In genomic region chr2:75481041-75481836, GRCh38 we compare ENCODE assay signal across 10 cellular contexts.
DNase-seq lines count a peak whose midpoint lies in the region; ATAC-seq, FAIRE-seq and TF ChIP-seq lines count a peak whose summit lies in the region.
"Had no signal": no experiment of that assay in that cellular context is flagged by ENCODE, and none has a peak within 500 bp of the region (broad histone marks: within the 10 kb centered on the region; RNA-seq: fewer than 3 reads in every experiment).

No MANE protein-coding gene starts in this region.

- TF ChIP-seq CTCF in bronchial epithelial cell (IDR thresholded peaks at IDR 0.05; ENCODE audit: insufficient read depth, low read length, severe bottlenecking): peak; percentile 51
- TF ChIP-seq CTCF in pancreas (IDR thresholded peaks at IDR 0.05): peak in 1 of 4 donors; percentile 19

- H3K27me3 ChIP-seq in bronchial epithelial cell (ENCODE audit: control insufficient read depth, insufficient read depth, low read length) (no peaks in the 10 kb centered on the region), pancreas (no peaks in the 10 kb centered on the region)

- H3K9me3 ChIP-seq in pancreas: no peaks in the 10 kb centered on the region

- WGBS in pancreas, 2 donors: 22 to 29% methylated on average over 6 of the region's 6 CpGs

- no peak overlapping the region for H3K4me3 ChIP-seq in bronchial epithelial cell (ENCODE audit: low read depth, low read length)
- H3K4me3 ChIP-seq in pancreas: no peak overlapping the region

- DNase-seq in NCI-H1436 treated with DMSO at 0.1 percent for 48 hours (lab: John Stamatoyannopoulos, UW) (peak; percentile 71), NCI-H1436 (lab: John Stamatoyannopoulos, UW) (no peak), NCI-H2029 treated with DMSO at 0.1 percent for 48 hours (lab: John Stamatoyannopoulos, UW) (peak; percentile 78), bronchial epithelial cell (ENCODE audit: low read depth) (peak; percentile 27), pancreas (no peak), GM19238 (ENCODE audit: insufficient read length, low spot score) (no peak), cortex of kidney (lab: John Stamatoyannopoulos, UW) (no peak)
- DNase-seq: activated effector memory CD4-positive, alpha-beta T cell treated with anti-CD3 and anti-CD28 coated beads, Interleukin-2, amount 50 U/mL, for 16 hours; RPMI8226 had no signal

- no peak for FAIRE-seq in bronchial epithelial cell (lab: Jason Lieb, UNC)
- no peak for FAIRE-seq in pancreas (lab: Jason Lieb, UNC)

- peaks cover 6 to 14% (median 8%) of the 10 kb centered on the region in 3 donors for H3K4me1 ChIP-seq in pancreas

- ATAC-seq in pancreas: peak; percentile 80 to 91 (median 86)
- ATAC-seq in GM18520 (IDR thresholded peaks at IDR 0.05; ENCODE audit: unreplicated experiment): no peak

- intact Hi-C loops in pancreas (cut with DNase I): no loop called here

- H3K36me3 ChIP-seq in bronchial epithelial cell (ENCODE audit: control insufficient read depth, insufficient read depth, low read length): no peaks in the 10 kb centered on the region
- H3K36me3 ChIP-seq in pancreas: no peaks in the 10 kb centered on the region

- no peak overlapping the region for H3K27ac ChIP-seq in pancreas

Comparison
In these comparisons a context has a peak if more than half of its experiments do, and no peak if none do; other contexts are left out.
1. DNase-seq: peak in NCI-H1436 treated with DMSO at 0.1 percent for 48 hours (single experiment), NCI-H2029 treated with DMSO at 0.1 percent for 48 hours (single experiment) and bronchial epithelial cell (single experiment); none in NCI-H1436 (single experiment), pancreas (0 of 6), GM19238 (single experiment) and cortex of kidney (single experiment).